Comparison of ENCODE assay signal across 8 cellular contexts in genomic region chr12:109098142-109098652, GRCh38. TPM values are rescaled to one million over a fixed set of nuclear protein-coding genes. Genes with fewer than 3 reads are reported as not detected.
DNase-seq lines count a peak whose midpoint lies in the region; ATAC-seq, FAIRE-seq and TF ChIP-seq lines count a peak whose summit lies in the region.

No MANE protein-coding gene starts in this region.

- peak overlapping the region; percentile 73 for H4K5ac ChIP-seq in IMR-90 (ENCODE audit: low read depth, low read length)

- H3K4me3 ChIP-seq in IMR-90 (ENCODE audit: insufficient read depth, low read depth, low read length): peak overlapping the region; percentile 80
- H3K4me3 ChIP-seq in astrocyte of the cerebellum (ENCODE audit: low read depth, low read length): peak overlapping the region; percentile 75
- H3K4me3 ChIP-seq in iPS-18a (ENCODE audit: low read length): peak overlapping the region; percentile 94
- peak overlapping the region; percentile 77 to 78 for H3K4me3 ChIP-seq in small intestine (ENCODE audit: low read depth in 1 of 2, low read length in 2 of 2)

- H3K27me3 ChIP-seq in IMR-90 (ENCODE audit: control insufficient read depth, insufficient read depth, low read length): no peaks in the 10 kb centered on the region
- no peaks in the 10 kb centered on the region for H3K27me3 ChIP-seq in iPS-18a (ENCODE audit: control insufficient read depth, insufficient read depth, low read length)
- no peaks in the 10 kb centered on the region for H3K27me3 ChIP-seq in small intestine (ENCODE audit: control insufficient read depth in 2 of 2, insufficient read depth in 2 of 2, low read length in 2 of 2)

- TF ChIP-seq CTCF in IMR-90 (conservative IDR thresholded peaks at IDR 0.05; ENCODE audit: low read depth, low read length) (no peak), astrocyte of the cerebellum (IDR thresholded peaks at IDR 0.05; ENCODE audit: low read depth, low read length, missing control alignments) (no peak)

- peak overlapping the region; percentile 15 for H2BK5ac ChIP-seq in IMR-90 (ENCODE audit: low read depth, low read length, poor library complexity, severe bottlenecking)

- no peak overlapping the region for H2BK20ac ChIP-seq in IMR-90 (ENCODE audit: low read depth, low read length)

- DNase-seq in G401 (ENCODE audit: low spot score): peak; percentile 56
- peak; percentile 60 for DNase-seq in IMR-90
- DNase-seq in astrocyte of the cerebellum (ENCODE audit: low read depth): no peak
- DNase-seq in small intestine: peak; percentile 62
- no peak for DNase-seq in hippocampal formation (lab: John Stamatoyannopoulos, UW)
- no peak for DNase-seq in NCI-H1417 (lab: John Stamatoyannopoulos, UW)

- in situ Hi-C loops in G401 (cut with HindIII; ENCODE audit: low sequenced_read_pairs) (no loop called here), IMR-90 (cut with MboI; ENCODE audit: low sequenced_read_pairs) (loop anchor here (10.0 to 25.0 kb wide), 2 partner anchors 293 to 461 kb away; partner anchors contain the start of gene SELPLG), astrocyte of the cerebellum (cut with HindIII; ENCODE audit: low sequenced_read_pairs) (no loop called here)

- peak overlapping the region; percentile 93 for H3K4me2 ChIP-seq in IMR-90 (ENCODE audit: low read depth, low read length)

- peak overlapping the region; percentile 94 for H3K9ac ChIP-seq in IMR-90 (ENCODE audit: low read depth, low read length)
- H3K9ac ChIP-seq in iPS-18a (ENCODE audit: low read length): peak overlapping the region; percentile 95

- CTCF ChIA-PET in IMR-90 (lab: Yijun Ruan, JAX): interaction anchor here (0.6 to 1.7 kb wide), 3 partner anchors 14 to 287 kb away, joined by 4 to 10 read pairs (median 5); no protein-coding TSS in a partner anchor

- H3K79me1 ChIP-seq in IMR-90 (ENCODE audit: low read depth in 1 of 2, low read length in 2 of 2): peaks cover 14 to 31% of the 10 kb centered on the region in 2 experiments

- H3K56ac ChIP-seq in IMR-90 (ENCODE audit: extremely low read depth, insufficient read depth, low read length): peak overlapping the region; percentile 73; the same call in 1 of the 2 replicates

- peak overlapping the region; percentile 50; the same call in 1 of the 2 replicates for H3K23ac ChIP-seq in IMR-90 (ENCODE audit: low read depth, low read length)

- no peak overlapping the region for H2BK120ac ChIP-seq in IMR-90 (ENCODE audit: low read depth, low read length)

- no peak overlapping the region for H2AK5ac ChIP-seq in IMR-90 (ENCODE audit: low read depth, low read length)

- H3K4me1 ChIP-seq in IMR-90 (ENCODE audit: control insufficient read depth, insufficient read depth, low read length) (no peaks in the 10 kb centered on the region), iPS-18a (ENCODE audit: control insufficient read depth, low read depth, low read length) (peaks cover 4% of the 10 kb centered on the region), small intestine (ENCODE audit: control insufficient read depth in 2 of 2, insufficient read depth in 1 of 2, low read depth in 1 of 2, low read length in 1 of 2) (peaks cover 3 to 5% of the 10 kb centered on the region in 2 donors)

- H3K9me1 ChIP-seq in IMR-90 (ENCODE audit: insufficient read depth, low read length): 0 out of 2 replicates have a peak, but pooled peaks cover 3% of the 10 kb centered on the region

- BruUV-seq in IMR-90 (replicated peaks; lab: Mats Ljungman, UMichigan): no TSS peak

- no peaks in the 10 kb centered on the region for H4K20me1 ChIP-seq in IMR-90 (ENCODE audit: insufficient read depth, low read length)

- 0 out of 2 replicates have a peak, but pooled peaks have one; percentile 34 for TF ChIP-seq POLR2A in IMR-90 (IDR thresholded peaks at IDR 0.05; ENCODE audit: low read depth, low read length)

- peak overlapping the region; percentile 70 for H3K27ac ChIP-seq in IMR-90 (ENCODE audit: insufficient read depth, low read length)
- H3K27ac ChIP-seq in iPS-18a (ENCODE audit: low read length): no peak overlapping the region
- H3K27ac ChIP-seq in small intestine (ENCODE audit: low read depth in 1 of 2, low read length in 1 of 2): peak overlapping the region; percentile 83 to 90

- H4K91ac ChIP-seq in IMR-90 (ENCODE audit: insufficient read depth, low read depth, low read length): no peak overlapping the region

- H2AFZ ChIP-seq in IMR-90 (replicated peaks; ENCODE audit: low read length, poor library complexity): peak overlapping the region; percentile 93

- ATAC-seq in GM21576 (IDR thresholded peaks at IDR 0.05; ENCODE audit: unreplicated experiment) (peak; percentile 13), IMR-90 (ENCODE audit: low read depth) (peak; percentile 62)

- H3K14ac ChIP-seq in IMR-90 (replicated peaks; ENCODE audit: low read depth, low read length): no peak overlapping the region; the same call in 1 of the 2 replicates

- intact Hi-C loops in IMR-90 (cut with micrococcal nuclease): loop anchor here (10.0 kb wide), 3 partner anchors 143 to 433 kb away; partner anchors contain the start of gene SSH1

- H3K4ac ChIP-seq in IMR-90 (ENCODE audit: low read depth, low read length): peak overlapping the region; percentile 7; the same call in 1 of the 2 replicates

- POLR2A ChIA-PET in IMR-90 (lab: Charles Lee; ENCODE audit: unreplicated experiment): interaction anchor here (0.6 kb wide), 1 partner anchor 11 kb away, joined by 3 read pairs; no protein-coding TSS in a partner anchor

- dilution Hi-C loops in IMR-90 (cut with HindIII; ENCODE audit: low sequenced_read_pairs, unreplicated experiment): no loop called here

- H3K9me3 ChIP-seq in IMR-90 (ENCODE audit: control insufficient read depth, insufficient read depth, low read length) (no peaks in the 10 kb centered on the region), iPS-18a (ENCODE audit: control insufficient read depth, low read depth, low read length) (no peaks in the 10 kb centered on the region), small intestine (ENCODE audit: control insufficient read depth, low read depth) (no peaks in the 10 kb centered on the region)

- peak overlapping the region; percentile 5 for H2AK9ac ChIP-seq in IMR-90 (replicated peaks; ENCODE audit: low read depth, low read length, poor library complexity)

- H2BK15ac ChIP-seq in IMR-90 (ENCODE audit: low read depth, low read length): no peak overlapping the region

- H4K8ac ChIP-seq in IMR-90 (ENCODE audit: low read depth in 2 of 2, low read length in 2 of 2): peak overlapping the region; percentile 18 to 51; a peak in 1 of 4 replicates

- H3K36me3 ChIP-seq in IMR-90 (ENCODE audit: control insufficient read depth, insufficient read depth, low read length) (peaks cover 11% of the 10 kb centered on the region), iPS-18a (ENCODE audit: control insufficient read depth, low read depth, low read length) (peaks cover 43% of the 10 kb centered on the region), small intestine (ENCODE audit: control insufficient read depth in 2 of 2, insufficient read depth in 2 of 2, low read length in 2 of 2) (no peaks in the 10 kb centered on the region)

- TF ChIP-seq RAD21 in IMR-90 (IDR thresholded peaks at IDR 0.05; ENCODE audit: low read length): no peak

- FAIRE-seq in small intestine (lab: Jason Lieb, UNC): no peak

- WGBS in IMR-90 (ENCODE audit: extremely low coverage in 2 of 2, insufficient read length in 1 of 2), 2 experiments: 2% methylated on average over 17 of the region's 38 CpGs; no CpG with 5 or more reads in 1 of the 2 experiments
- WGBS in small intestine, 3 donors: 0% methylated on average over 31 to 38 of the region's 38 CpGs

- H3K18ac ChIP-seq in IMR-90 (ENCODE audit: low read depth, low read length): no peak overlapping the region

TF ChIP-seq in IMR-90, 13 proteins besides CTCF, POLR2A, EP300 and RAD21:
- TF ChIP-seq MAZ (IDR thresholded peaks at IDR 0.05; ENCODE audit: borderline replicate concordance, low read depth, low read length) (0 out of 2 replicates have a peak, but pooled peaks have one; percentile 1), USF2 (IDR thresholded peaks at IDR 0.05; ENCODE audit: low read depth, low read length) (no peak), MXI1 (IDR thresholded peaks at IDR 0.05; ENCODE audit: borderline replicate concordance, low read depth, low read length) (peak; percentile 56; the same call in 1 of the 2 replicates), CEBPB (IDR thresholded peaks at IDR 0.05; ENCODE audit: low read depth, low read length) (no peak)
TF ChIP-seq in IMR-90: peak in this region for 2.

RNA-seq across cellular contexts. Expression of gene UNG, which starts 0.8 kb away (rescaled TPM):
- total RNA-seq in G401 (2014; rRNA removed; shearing (Covaris generic)): 73.7 and 94.8 TPM in 2 replicates
- 13.1 and 13.3 TPM in 2 replicates for total RNA-seq in IMR-90 (2012; rRNA removed)
- polyA plus RNA-seq in IMR-90 (2012; rRNA removed): 14.5 and 16.0 TPM in 2 replicates
- 7.7 and 16.7 TPM in 2 replicates for polyA plus RNA-seq in IMR-90 (2012; cell fraction: cytosol; rRNA removed)
- polyA plus RNA-seq in IMR-90 (2012; cell fraction: nucleus; rRNA removed; ENCODE audit: low replicate concordance): 4.3 and 7.7 TPM in 2 replicates
- polyA plus RNA-seq in small intestine: 10 to 100 TPM; 11.9 to 38.7 (median 14.8) TPM

RNA-seq across cellular contexts. Expression of gene ALKBH2, which starts 4.9 kb away (rescaled TPM):
- 47.9 and 54.5 TPM in 2 replicates for total RNA-seq in G401 (2014; rRNA removed; shearing (Covaris generic))
- 14.9 and 18.3 TPM in 2 replicates for total RNA-seq in IMR-90 (2012; rRNA removed)
- polyA plus RNA-seq in IMR-90 (2012; rRNA removed) (14.1 and 17.8 TPM in 2 replicates), small intestine (10 to 100 TPM in 1 of 3 donors, 1 to 10 TPM in 2; 4.2 to 17.8 (median 4.9) TPM)
- 8.6 and 11.2 TPM in 2 replicates for polyA plus RNA-seq in IMR-90 (2012; cell fraction: cytosol; rRNA removed)
- 20.8 and 47.9 TPM in 2 replicates for polyA plus RNA-seq in IMR-90 (2012; cell fraction: nucleus; rRNA removed; ENCODE audit: low replicate concordance)

RNA-seq across cellular contexts. Expression of gene ACACB, which starts 18.2 kb away (rescaled TPM):
- 1.7 and 2.6 TPM in 2 replicates for total RNA-seq in G401 (2014; rRNA removed; shearing (Covaris generic))
- 1.1 and 2.0 TPM in 2 replicates for total RNA-seq in IMR-90 (2012; rRNA removed)
- polyA plus RNA-seq in IMR-90 (2012; rRNA removed): 1.3 and 2.1 TPM in 2 replicates
- polyA plus RNA-seq in IMR-90 (2012; cell fraction: cytosol; rRNA removed): 0.87 and 1.3 TPM in 2 replicates
- polyA plus RNA-seq in IMR-90 (2012; cell fraction: nucleus; rRNA removed; ENCODE audit: low replicate concordance): 3.0 and 3.9 TPM in 2 replicates
- polyA plus RNA-seq in small intestine: 10 to 100 TPM in 2 of 3 donors, 1 to 10 TPM in 1; 7.0 to 40.5 (median 12.3) TPM

RNA-seq across cellular contexts. Expression of gene USP30, which starts 45.8 kb away (rescaled TPM):
- total RNA-seq in G401 (2014; rRNA removed; shearing (Covaris generic)): 20.5 and 21.6 TPM in 2 replicates
- 8.9 and 10.4 TPM in 2 replicates for total RNA-seq in IMR-90 (2012; rRNA removed)
- polyA plus RNA-seq in IMR-90 (2012; rRNA removed) (9.9 and 11.2 TPM in 2 replicates), small intestine (1 to 10 TPM; 4.9 to 9.7 (median 7.8) TPM)
- 7.6 and 10.4 TPM in 2 replicates for polyA plus RNA-seq in IMR-90 (2012; cell fraction: cytosol; rRNA removed)
- 23.8 and 26.5 TPM in 2 replicates for polyA plus RNA-seq in IMR-90 (2012; cell fraction: nucleus; rRNA removed; ENCODE audit: low replicate concordance)

Comparison
In these comparisons a context has a peak if more than half of its experiments do, and no peak if none do; other contexts are left out.
1. DNase-seq: peak in G401 (single experiment), IMR-90 (single experiment) and small intestine (single experiment); none in astrocyte of the cerebellum (single experiment), hippocampal formation (0 of 2) and NCI-H1417 (0 of 3).
2. Peak in every context shown above with its lines, with median percentiles within 50 percentile points of each other: H3K4me3 ChIP-seq.